ENCODE assay signal across 11 cellular contexts in genomic region chr15:65355983-65356353, GRCh38. TPM values are rescaled to one million over a fixed set of nuclear protein-coding genes. Genes with fewer than 3 reads are reported as not detected.
DNase-seq lines count a peak whose midpoint lies in the region; ATAC-seq and FAIRE-seq lines count a peak whose summit lies in the region.
"Had no signal": no experiment of that assay in that cellular context is flagged by ENCODE, and none has a peak within 500 bp of the region (broad histone marks: within the 10 kb centered on the region; RNA-seq: fewer than 3 reads in every experiment).

No MANE protein-coding gene starts in this region.

- ATAC-seq in HG03432 (IDR thresholded peaks at IDR 0.05; ENCODE audit: unreplicated experiment), result no peak

- H3K4me1 ChIP-seq in GM23248 (ENCODE audit: insufficient read depth) (0 out of 2 replicates have a peak, but pooled peaks cover 2% of the 10 kb centered on the region), adipocyte (ENCODE audit: control insufficient read depth, insufficient read depth, low read length) (no peaks in the 10 kb centered on the region)

- no peak overlapping the region for H3K9ac ChIP-seq in GM23248
- H3K9ac ChIP-seq in adipocyte (ENCODE audit: low read length), result no peak overlapping the region

- H3K36me3 ChIP-seq in GM23248 (ENCODE audit: low read depth) (no peaks in the 10 kb centered on the region), adipocyte (ENCODE audit: control insufficient read depth, insufficient read depth, low read length, severe bottlenecking) (no peaks in the 10 kb centered on the region)

- no peaks in the 10 kb centered on the region for H3K9me3 Mint-ChIP-seq in immature natural killer cell

- H3K4me1 Mint-ChIP-seq in immature natural killer cell, result peaks cover 3 to 7% of the 10 kb centered on the region in 2 donors

- H3K27ac Mint-ChIP-seq in immature natural killer cell, result no peak overlapping the region
- H3K27ac Mint-ChIP-seq: HFFc6 had no signal

- H3K9me2 ChIP-seq in GM23248 (ENCODE audit: insufficient read depth), result no peaks in the 10 kb centered on the region

- no peaks in the 10 kb centered on the region for H4K20me1 ChIP-seq in GM23248 (ENCODE audit: insufficient read depth)

- H3K79me2 ChIP-seq in GM23248 (ENCODE audit: insufficient read depth), result no peaks in the 10 kb centered on the region

- no peak for FAIRE-seq in HTR-8/SVneo (lab: Jason Lieb, UNC)
- FAIRE-seq: TTC549 had no signal

- no peaks in the 10 kb centered on the region for H3K36me3 Mint-ChIP-seq in immature natural killer cell

- 24 to 26% methylated on average over 12 to 18 of the region's 18 CpGs for WGBS in GM23248 (ENCODE audit: low coverage in 1 of 2, low lambda C conversion rate in 2 of 2, missing lambda C conversion rate in 2 of 2), 2 experiments

- H3K27me3 ChIP-seq in GM23248 (replicated peaks; ENCODE audit: insufficient read depth) (peaks cover 62% of the 10 kb centered on the region), adipocyte (replicated peaks; ENCODE audit: control insufficient read depth, insufficient read depth, low read length) (peaks cover 50% of the 10 kb centered on the region)

- DNase-seq in GM23248 (no peak), adipocyte (ENCODE audit: low read depth) (no peak), immature natural killer cell (no peak), skeletal muscle cell (ENCODE audit: low read depth) (no peak), HPDE6-E6E7 (ENCODE audit: extremely low spot score) (no peak), HTR-8/SVneo (ENCODE audit: insufficient read length, low spot score) (no peak), NCI-H526 treated with DMSO at 0.1 percent for 48 hours (lab: John Stamatoyannopoulos, UW) (no peak)
- DNase-seq: effector CD8-positive, alpha-beta T cell; HFFc6 had no signal

- H3K27me3 Mint-ChIP-seq in immature natural killer cell (ENCODE audit: low read depth in 3 of 3), result peaks cover 13 to 28% (median 14%) of the 10 kb centered on the region in 3 donors

- H3K4me2 ChIP-seq in GM23248 (ENCODE audit: unreplicated experiment), result no peak overlapping the region

- in situ Hi-C loops in GM23248 (cut with MboI), result no loop called here

- no peak overlapping the region for H3K27ac ChIP-seq in GM23248

- H2AFZ ChIP-seq in GM23248, result no peak overlapping the region

- H3K4me3 ChIP-seq in GM23248 (peak overlapping the region; percentile 60), adipocyte (ENCODE audit: low read length) (peak overlapping the region; percentile 52), skeletal muscle cell (ENCODE audit: low read depth, low read length) (peak overlapping the region; percentile 38)

- H3F3A ChIP-seq in GM23248 (ENCODE audit: insufficient read depth), result no peaks in the 10 kb centered on the region

- H3K9me3 ChIP-seq in GM23248 (ENCODE audit: low read depth) (no peaks in the 10 kb centered on the region), adipocyte (ENCODE audit: control insufficient read depth, low read length) (peaks cover 15% of the 10 kb centered on the region)

- peak overlapping the region in 4 of 5 donors; percentile 19 to 63 (median 30) for H3K4me3 Mint-ChIP-seq in immature natural killer cell
- H3K4me3 Mint-ChIP-seq: HFFc6 had no signal

RNA-seq across cellular contexts. Expression of gene IGDCC3, which starts 21.8 kb away (rescaled TPM):
- total RNA-seq in GM23248 (2014; rRNA removed; shearing (Covaris generic)), result 0.13 TPM in 1 of 2 replicates, not detected in the other
- polyA plus RNA-seq in GM23248 (2016; fragmentation: Nextera tagmentation; extraction: Ambion mirVana) (0.11 TPM in 1 of 2 replicates, not detected in the other), immature natural killer cell (not detected)
- total RNA-seq: HFFc6 had no signal

RNA-seq across cellular contexts. Expression of gene RNU5B-1, which starts 51.5 kb away (rescaled TPM):
- not detected in 2 replicates for total RNA-seq in GM23248 (2014; rRNA removed; shearing (Covaris generic))
- not detected in 2 replicates for polyA plus RNA-seq in GM23248 (2016; fragmentation: Nextera tagmentation; extraction: Ambion mirVana)
- polyA plus RNA-seq in immature natural killer cell, result not detected
